ENCODE assay signal across 9 cellular contexts in genomic region chr7:29622335-29623265, GRCh38. TPM values are rescaled to one million over a fixed set of nuclear protein-coding genes. Genes with fewer than 3 reads are reported as not detected.
DNase-seq lines count a peak whose midpoint lies in the region; ATAC-seq and TF ChIP-seq lines count a peak whose summit lies in the region.
"Had no signal": no experiment of that assay in that cellular context is flagged by ENCODE, and none has a peak within 500 bp of the region (broad histone marks: within the 10 kb centered on the region; RNA-seq: fewer than 3 reads in every experiment).

No MANE protein-coding gene starts in this region.

- DNase-seq in NCI-H1417 (lab: John Stamatoyannopoulos, UW) (peak in 2 of 3 experiments; percentile 55 to 69), NCI-H1417 treated with DMSO at 0.1 percent for 48 hours (lab: John Stamatoyannopoulos, UW) (no peak), OCI-M1 (lab: John Stamatoyannopoulos, UW) (peak; percentile 35), skeletal muscle cell (ENCODE audit: low read depth) (peak; percentile 92), right atrium auricular region (ENCODE audit: low spot score) (no peak)
- no peak for DNase-seq in activated CD4-positive, alpha-beta T cell treated with anti-CD3 and anti-CD28 coated beads, Interleukin-2, amount 50 U/mL, for 4 hours
- DNase-seq: natural killer cell had no signal

- no peaks in the 10 kb centered on the region for H3K4me1 ChIP-seq in right atrium auricular region

- H3K9me3 ChIP-seq in right atrium auricular region = no peaks in the 10 kb centered on the region

- H3K4me3 ChIP-seq in skeletal muscle cell (ENCODE audit: low read depth, low read length) (no peak overlapping the region), right atrium auricular region (no peak overlapping the region)

- H3K27ac ChIP-seq in right atrium auricular region = no peak overlapping the region

- no peak for TF ChIP-seq CTCF in right atrium auricular region (IDR thresholded peaks at IDR 0.05)

- no peaks in the 10 kb centered on the region for H3K27me3 ChIP-seq in right atrium auricular region

- ATAC-seq in esophagus mucosa (peak; percentile 95), GM21367 (IDR thresholded peaks at IDR 0.05; ENCODE audit: unreplicated experiment) (no peak)
- ATAC-seq: natural killer cell had no signal

- H3K36me3 ChIP-seq in right atrium auricular region = no peaks in the 10 kb centered on the region

RNA-seq across cellular contexts. Expression of gene PRR15, which starts 59.0 kb away (rescaled TPM):
- total RNA-seq in esophagus mucosa (0.92 TPM), right atrium auricular region (10 to 100 TPM in 1 of 2 donors, 1 to 10 TPM in 1; 4.2 to 26.3 TPM)
- total RNA-seq: natural killer cell had no signal

Comparison
In these comparisons a context has a peak if more than half of its experiments do, and no peak if none do; other contexts are left out.
1. DNase-seq: peak in NCI-H1417 (2 of 3), OCI-M1 (single experiment) and skeletal muscle cell (single experiment); none in NCI-H1417 treated with DMSO at 0.1 percent for 48 hours (single experiment), activated CD4-positive, alpha-beta T cell treated with anti-CD3 and anti-CD28 coated beads, Interleukin-2, amount 50 U/mL, for 4 hours (0 of 2) and right atrium auricular region (single experiment).